ENCODE assay signal across 24 cellular contexts in the genomic region with DNA sequence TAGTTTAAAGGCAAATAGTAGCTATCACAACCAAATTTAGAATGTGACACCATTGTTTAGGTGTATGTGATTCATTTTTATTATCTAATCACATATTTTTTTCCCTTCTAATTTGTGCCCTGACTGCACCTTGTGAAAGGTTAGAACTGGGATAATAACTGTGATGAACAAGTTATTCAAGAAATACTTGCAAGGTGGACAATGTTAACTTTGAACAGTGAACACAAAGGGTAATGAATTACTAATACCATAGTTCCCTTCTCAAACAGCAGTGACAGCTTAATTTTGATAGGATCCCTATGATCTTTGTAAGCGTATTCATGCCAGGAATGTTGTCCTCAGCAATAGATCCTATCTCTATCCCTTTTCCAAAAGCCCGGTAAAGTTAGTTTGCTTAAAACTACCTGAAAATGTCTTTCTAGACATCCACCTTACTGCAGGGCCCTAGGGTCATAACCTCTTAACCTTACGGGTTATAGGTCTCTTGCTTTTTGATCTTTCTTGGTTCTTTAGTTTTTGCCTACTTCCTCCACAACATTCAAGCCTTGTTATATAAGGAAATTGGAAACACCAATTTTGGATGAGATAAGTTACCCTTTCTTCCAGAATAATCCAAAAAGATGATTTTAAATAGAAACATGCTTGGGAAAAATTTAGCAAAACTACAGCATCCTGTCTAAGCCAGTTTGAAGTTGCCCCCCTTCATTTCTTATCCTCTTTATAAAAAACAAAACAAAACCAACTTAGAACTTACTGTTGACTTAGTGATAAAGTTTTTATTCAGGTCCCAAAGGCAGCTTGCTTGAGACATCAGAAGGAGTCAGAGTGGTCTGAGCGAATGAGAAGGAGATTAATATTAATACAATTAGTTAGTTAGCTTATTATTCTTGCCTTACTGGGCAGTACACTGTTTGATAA.
DNase-seq lines count a peak whose midpoint lies in the region; ATAC-seq, FAIRE-seq and TF ChIP-seq lines count a peak whose summit lies in the region.
"Had no signal": no experiment of that assay in that cellular context is flagged by ENCODE, and none has a peak within 500 bp of the region (broad histone marks: within the 10 kb centered on the region; RNA-seq: fewer than 3 reads in every experiment).

No MANE protein-coding gene starts in this region.

- peaks cover 0 to 23% (median 0%) of the 10 kb centered on the region in 12 donors for H3K4me1 ChIP-seq in heart left ventricle

- peak; percentile 32 for FAIRE-seq in urothelium cell line (lab: Jason Lieb, UNC)

- peaks cover 4% of the 10 kb centered on the region for H3K9me3 Mint-ChIP-seq in nephron progenitor cell
- peaks cover 3% of the 10 kb centered on the region for H3K9me3 Mint-ChIP-seq in activated CD4-positive, alpha-beta T cell treated with anti-CD3 and anti-CD28 coated beads, Interleukin-2, amount 10 ng/mL, durations not matched to agents 24 days and 14 days
- H3K9me3 Mint-ChIP-seq: activated CD4-positive, alpha-beta memory T cell treated with anti-CD3 and anti-CD28 coated beads for 36 hours; activated naive CD8-positive, alpha-beta T cell treated with anti-CD3 and anti-CD28 coated beads, Interleukin-2, amount 10 ng/mL, durations not matched to agents 7 days and 5 days; CD8-positive, alpha-beta T cell; stimulated activated effector memory CD8-positive, alpha-beta T cell treated with anti-CD3 and anti-CD28 coated beads, Interleukin-12 subunit alpha, Interleukin-12 subunit beta, amount 100 ng/mL, for 72 hours had no signal

- TF ChIP-seq POLR2A in heart left ventricle (IDR thresholded peaks at IDR 0.05): no peak

- H3K27ac ChIP-seq in heart left ventricle (peak overlapping the region in 9 of 12 donors; percentile 1 to 68 (median 49)), coronary artery (peak overlapping the region; percentile 82 to 83)
- H3K27ac ChIP-seq: gastrocnemius medialis, neutrophil had no signal

- TF ChIP-seq CTCF in heart left ventricle (IDR thresholded peaks at IDR 0.05) (no peak), coronary artery (IDR thresholded peaks at IDR 0.05) (no peak), nephron progenitor cell (IDR thresholded peaks at IDR 0.05) (no peak)

- DNase-seq in heart left ventricle: no peak
- no peak for DNase-seq in left cardiac atrium
- DNase-seq in coronary artery (ENCODE audit: low spot score): no peak
- DNase-seq in nephron progenitor cell: no peak
- no peak for DNase-seq in urothelium cell line (ENCODE audit: low spot score)
- DNase-seq in NCI-H1694 (lab: John Stamatoyannopoulos, UW): no peak
- DNase-seq in SKM-1 (lab: John Stamatoyannopoulos, UW; ENCODE audit: unreplicated experiment): no peak
- DNase-seq in activated CD4-positive, alpha-beta T cell treated with anti-CD3 and anti-CD28 coated beads, Interleukin-2, amount 10 ng/mL, durations not matched to agents 24 days and 14 days: no peak
- DNase-seq: 8988T; activated CD4-positive, alpha-beta memory T cell treated with anti-CD3 and anti-CD28 coated beads for 36 hours; activated CD4-positive, CD25-positive, alpha-beta regulatory T cell; activated CD8-positive, alpha-beta memory T cell treated with anti-CD3 and anti-CD28 coated beads, Interleukin-2, amount 50 U/mL, for 48 hours; activated naive CD8-positive, alpha-beta T cell treated with anti-CD3 and anti-CD28 coated beads, Interleukin-2, amount 10 ng/mL, durations not matched to agents 7 days and 5 days; CD8-positive, alpha-beta T cell; effector memory CD4-positive, alpha-beta T cell; gastrocnemius medialis; KBM-7; MG63; NCI-H1417; NCI-H774 had no signal

- H3K9me3 ChIP-seq in heart left ventricle: no peaks in the 10 kb centered on the region
- H3K9me3 ChIP-seq: gastrocnemius medialis, MG63, neutrophil had no signal

- peaks cover 31% of the 10 kb centered on the region for H3K4me1 Mint-ChIP-seq in nephron progenitor cell
- H3K4me1 Mint-ChIP-seq in activated CD4-positive, alpha-beta T cell treated with anti-CD3 and anti-CD28 coated beads, Interleukin-2, amount 10 ng/mL, durations not matched to agents 24 days and 14 days: no peaks in the 10 kb centered on the region
- H3K4me1 Mint-ChIP-seq: stimulated activated effector memory CD8-positive, alpha-beta T cell treated with anti-CD3 and anti-CD28 coated beads, Interleukin-12 subunit alpha, Interleukin-12 subunit beta, amount 100 ng/mL, for 72 hours had no signal

- H3K36me3 Mint-ChIP-seq in nephron progenitor cell (ENCODE audit: low read depth): peaks cover 9% of the 10 kb centered on the region
- no peaks in the 10 kb centered on the region for H3K36me3 Mint-ChIP-seq in activated CD4-positive, alpha-beta T cell treated with anti-CD3 and anti-CD28 coated beads, Interleukin-2, amount 10 ng/mL, durations not matched to agents 24 days and 14 days (ENCODE audit: low read depth)
- H3K36me3 Mint-ChIP-seq: activated CD4-positive, alpha-beta memory T cell treated with anti-CD3 and anti-CD28 coated beads for 36 hours; activated naive CD8-positive, alpha-beta T cell treated with anti-CD3 and anti-CD28 coated beads, Interleukin-2, amount 10 ng/mL, durations not matched to agents 7 days and 5 days; CD8-positive, alpha-beta T cell; stimulated activated effector memory CD8-positive, alpha-beta T cell treated with anti-CD3 and anti-CD28 coated beads, Interleukin-12 subunit alpha, Interleukin-12 subunit beta, amount 100 ng/mL, for 72 hours had no signal

- no peaks in the 10 kb centered on the region for H3K27me3 ChIP-seq in heart left ventricle
- H3K27me3 ChIP-seq: gastrocnemius medialis, MG63, neutrophil had no signal

- H3K27ac Mint-ChIP-seq in nephron progenitor cell: peak overlapping the region; percentile 79
- no peak overlapping the region for H3K27ac Mint-ChIP-seq in activated CD4-positive, alpha-beta T cell treated with anti-CD3 and anti-CD28 coated beads, Interleukin-2, amount 10 ng/mL, durations not matched to agents 24 days and 14 days
- H3K27ac Mint-ChIP-seq: activated CD4-positive, alpha-beta memory T cell treated with anti-CD3 and anti-CD28 coated beads for 36 hours; activated naive CD8-positive, alpha-beta T cell treated with anti-CD3 and anti-CD28 coated beads, Interleukin-2, amount 10 ng/mL, durations not matched to agents 7 days and 5 days; CD8-positive, alpha-beta T cell; stimulated activated effector memory CD8-positive, alpha-beta T cell treated with anti-CD3 and anti-CD28 coated beads, Interleukin-12 subunit alpha, Interleukin-12 subunit beta, amount 100 ng/mL, for 72 hours had no signal

- WGBS in heart left ventricle, 4 donors: 77 to 85% (median 80%) methylated on average over 4 of the region's 4 CpGs

- H3K27me3 Mint-ChIP-seq in nephron progenitor cell (ENCODE audit: low read depth, poor library complexity): peaks cover 2% of the 10 kb centered on the region
- H3K27me3 Mint-ChIP-seq in activated CD4-positive, alpha-beta T cell treated with anti-CD3 and anti-CD28 coated beads, Interleukin-2, amount 10 ng/mL, durations not matched to agents 24 days and 14 days: peaks cover 2% of the 10 kb centered on the region
- H3K27me3 Mint-ChIP-seq: activated CD4-positive, alpha-beta memory T cell treated with anti-CD3 and anti-CD28 coated beads for 36 hours; activated naive CD8-positive, alpha-beta T cell treated with anti-CD3 and anti-CD28 coated beads, Interleukin-2, amount 10 ng/mL, durations not matched to agents 7 days and 5 days had no signal

- no peak overlapping the region for H3K4me3 ChIP-seq in heart left ventricle
- no peak overlapping the region for H3K4me3 ChIP-seq in coronary artery
- H3K4me3 ChIP-seq: gastrocnemius medialis, lung, MG63, skin epidermis had no signal

- peak in 1 of 4 donors; percentile 28 for ATAC-seq in heart left ventricle
- ATAC-seq in left cardiac atrium: no peak
- ATAC-seq: CD8-positive, alpha-beta T cell; gastrocnemius medialis; stimulated activated effector memory CD8-positive, alpha-beta T cell treated with anti-CD3 and anti-CD28 coated beads, Interleukin-12 subunit alpha, Interleukin-12 subunit beta, amount 100 ng/mL, for 72 hours had no signal

- no peaks in the 10 kb centered on the region for H3K36me3 ChIP-seq in heart left ventricle
- H3K36me3 ChIP-seq: gastrocnemius medialis, MG63, neutrophil had no signal

- intact Hi-C loops in heart left ventricle (cut with DNase I): loop anchor here in 5 of 10 donors (5.0 to 10.0 kb wide), 5 partner anchors 115 to 195 kb away; partner anchors contain the start of gene TBX2 (in 2 of the 5)
- intact Hi-C loops in left cardiac atrium (cut with DNase I): no loop called here
- intact Hi-C loops in activated CD4-positive, alpha-beta T cell treated with anti-CD3 and anti-CD28 coated beads, Interleukin-2, amount 10 ng/mL, durations not matched to agents 24 days and 14 days (cut with micrococcal nuclease): no loop called here

- H3K4me3 Mint-ChIP-seq in nephron progenitor cell: no peak overlapping the region
- no peak overlapping the region for H3K4me3 Mint-ChIP-seq in activated CD4-positive, alpha-beta T cell treated with anti-CD3 and anti-CD28 coated beads, Interleukin-2, amount 10 ng/mL, durations not matched to agents 24 days and 14 days
- H3K4me3 Mint-ChIP-seq: activated CD4-positive, alpha-beta memory T cell treated with anti-CD3 and anti-CD28 coated beads for 36 hours; activated naive CD8-positive, alpha-beta T cell treated with anti-CD3 and anti-CD28 coated beads, Interleukin-2, amount 10 ng/mL, durations not matched to agents 7 days and 5 days; CD8-positive, alpha-beta T cell; stimulated activated effector memory CD8-positive, alpha-beta T cell treated with anti-CD3 and anti-CD28 coated beads, Interleukin-12 subunit alpha, Interleukin-12 subunit beta, amount 100 ng/mL, for 72 hours had no signal
